Comparison of ENCODE assay signal across 13 cellular contexts in genomic region chr2:201966691-201967388, GRCh38.
DNase-seq lines count a peak whose midpoint lies in the region; ATAC-seq and TF ChIP-seq lines count a peak whose summit lies in the region.
"Had no signal": no experiment of that assay in that cellular context is flagged by ENCODE, and none has a peak within 500 bp of the region (broad histone marks: within the 10 kb centered on the region; RNA-seq: fewer than 3 reads in every experiment).

No MANE protein-coding gene starts in this region.

- H3K27ac Mint-ChIP-seq in brain (peak overlapping the region; percentile 70 to 94 (median 91)), mesothelial cell of epicardium (peak overlapping the region; percentile 75)
- H3K27ac Mint-ChIP-seq: activated naive CD4-positive, alpha-beta T cell treated with anti-CD3 and anti-CD28 coated beads for 36 hours had no signal

- no peaks in the 10 kb centered on the region for H3K27me3 ChIP-seq in BLaER1 treated with 17β-estradiol and CSF1 and Interleukin-3, amounts not matched to agents 10 nM and 100 nM
- H3K27me3 ChIP-seq in HUES48 (ENCODE audit: control insufficient read depth, insufficient read depth, low read length): no peaks in the 10 kb centered on the region

- H3K4me2 ChIP-seq in BLaER1 treated with 17β-estradiol and CSF1 and Interleukin-3, amounts not matched to agents 10 nM and 100 nM: peak overlapping the region; percentile 56 to 98 (median 83)

- peaks cover 0 to 15% (median 0%) of the 10 kb centered on the region in 11 experiments; a peak in 2 of 22 replicates for H3K9me3 ChIP-seq in BLaER1 treated with 17β-estradiol and CSF1 and Interleukin-3, amounts not matched to agents 10 nM and 100 nM (replicated peaks in 1 of 11)
- H3K9me3 ChIP-seq in HUES48 (ENCODE audit: control insufficient read depth, insufficient read depth, low read length): no peaks in the 10 kb centered on the region

- no peaks in the 10 kb centered on the region for H3K36me3 ChIP-seq in BLaER1 treated with 17β-estradiol and CSF1 and Interleukin-3, amounts not matched to agents 10 nM and 100 nM
- H3K36me3 ChIP-seq in HUES48 (ENCODE audit: control insufficient read depth, insufficient read depth, low read length): peaks cover 28% of the 10 kb centered on the region; the same call in 1 of the 2 replicates

- H3K4me3 ChIP-seq in BLaER1 treated with 17β-estradiol and CSF1 and Interleukin-3, amounts not matched to agents 10 nM and 100 nM: no peak overlapping the region
- no peak overlapping the region for H3K4me3 ChIP-seq in HUES48 (ENCODE audit: low read depth, low read length)

- H3K4me3 Mint-ChIP-seq in brain (peak overlapping the region in 2 of 5 experiments; percentile 10 to 65), mesothelial cell of epicardium (no peak overlapping the region)
- H3K4me3 Mint-ChIP-seq: activated naive CD4-positive, alpha-beta T cell treated with anti-CD3 and anti-CD28 coated beads for 36 hours had no signal

- H3K36me3 Mint-ChIP-seq in brain (no peaks in the 10 kb centered on the region), mesothelial cell of epicardium (no peaks in the 10 kb centered on the region)

- H3K27me3 Mint-ChIP-seq in brain: no peaks in the 10 kb centered on the region
- H3K27me3 Mint-ChIP-seq in mesothelial cell of epicardium (ENCODE audit: low read depth): no peaks in the 10 kb centered on the region

- H4K20me1 ChIP-seq in BLaER1 treated with 17β-estradiol and CSF1 and Interleukin-3, amounts not matched to agents 10 nM and 100 nM: no peaks in the 10 kb centered on the region

- H3K9me3 Mint-ChIP-seq in brain (peaks cover 0 to 5% (median 2%) of the 10 kb centered on the region in 5 experiments), mesothelial cell of epicardium (no peaks in the 10 kb centered on the region)
- H3K9me3 Mint-ChIP-seq: activated naive CD4-positive, alpha-beta T cell treated with anti-CD3 and anti-CD28 coated beads for 36 hours had no signal

- TF ChIP-seq CTCF in brain (conservative IDR thresholded peaks at IDR 0.05) (no peak), mesothelial cell of epicardium (IDR thresholded peaks at IDR 0.05; ENCODE audit: unreplicated experiment) (no peak), omental fat pad (IDR thresholded peaks at IDR 0.05) (no peak)

- peak overlapping the region in 8 of 11 experiments; percentile 23 to 59 (median 47); a peak in 13 of 22 replicates for H3K9ac ChIP-seq in BLaER1 treated with 17β-estradiol and CSF1 and Interleukin-3, amounts not matched to agents 10 nM and 100 nM
- no peak overlapping the region for H3K9ac ChIP-seq in HUES48 (ENCODE audit: low read depth, low read length)

- H3K4me1 Mint-ChIP-seq in brain (peaks cover 70% of the 10 kb centered on the region), mesothelial cell of epicardium (peaks cover 23% of the 10 kb centered on the region)

- ATAC-seq in omental fat pad (ENCODE audit: low FRiP score): no peak
- ATAC-seq: stimulated activated naive CD8-positive, alpha-beta T cell treated with anti-CD3 and anti-CD28 coated beads, Interleukin-15, Interleukin-2, amounts not matched to agents 100 U/mL and 50 U/mL, for 24 hours had no signal

- no peak for DNase-seq in mesothelial cell of epicardium (ENCODE audit: low spot score in 2 of 2, unreplicated experiment in 2 of 2)
- no peak for DNase-seq in NCI-H187 (lab: John Stamatoyannopoulos, UW)
- no peak for DNase-seq in NCI-H2227 treated with DMSO at 0.1 percent for 48 hours (lab: John Stamatoyannopoulos, UW)
- no peak for DNase-seq in NCI-H1105 treated with DMSO at 0.1 percent for 48 hours (lab: John Stamatoyannopoulos, UW)
- DNase-seq in omental fat pad (ENCODE audit: low spot score): no peak
- DNase-seq: activated naive CD4-positive, alpha-beta T cell treated with anti-CD3 and anti-CD28 coated beads for 36 hours; erythroblast; KBM-7; NCI-H226; stimulated activated naive CD8-positive, alpha-beta T cell treated with anti-CD3 and anti-CD28 coated beads, Interleukin-15, Interleukin-2, amounts not matched to agents 100 U/mL and 50 U/mL, for 24 hours had no signal

- H3K27ac ChIP-seq in BLaER1 treated with 17β-estradiol and CSF1 and Interleukin-3, amounts not matched to agents 10 nM and 100 nM: peak overlapping the region in 10 of 11 experiments; percentile 26 to 92 (median 60); a peak in 18 of 22 replicates
- peak overlapping the region; percentile 54 for H3K27ac ChIP-seq in HUES48 (ENCODE audit: low read depth, low read length)

- peaks cover 56 to 97% (median 75%) of the 10 kb centered on the region in 10 experiments for H3K4me1 ChIP-seq in BLaER1 treated with 17β-estradiol and CSF1 and Interleukin-3, amounts not matched to agents 10 nM and 100 nM
- H3K4me1 ChIP-seq in HUES48 (ENCODE audit: control insufficient read depth, insufficient read depth, low read length): peaks cover 17% of the 10 kb centered on the region
